Comparison of ENCODE assay signal across 19 cellular contexts in genomic region chr2:171627412-171627811, GRCh38.
"Had no signal": no experiment of that assay in that cellular context is flagged by ENCODE, and none has a peak within 500 bp of the region (broad histone marks: within the 10 kb centered on the region; RNA-seq: fewer than 3 reads in every experiment).

No MANE protein-coding gene starts in this region.

- H3K79me2 ChIP-seq: hepatocyte had no signal

- H3K4me3 ChIP-seq: colonic mucosa, esophagus muscularis mucosa, gastroesophageal sphincter, heart left ventricle, hepatocyte, left lung, lower lobe of right lung, mucosa of descending colon had no signal

- H3K4me1 ChIP-seq: colonic mucosa, foreskin keratinocyte, gastroesophageal sphincter, heart left ventricle, left lung, lower lobe of right lung had no signal

- H3K4me2 ChIP-seq: hepatocyte had no signal

- H2AFZ ChIP-seq: hepatocyte had no signal

- ATAC-seq: effector memory CD8-positive, alpha-beta T cell; foreskin keratinocyte; gastroesophageal sphincter; heart left ventricle; left cardiac atrium; left lung; left ventricle myocardium superior; lower lobe of right lung; mucosa of descending colon had no signal

- DNase-seq: colonic mucosa; cortex of kidney; effector CD8-positive, alpha-beta T cell; effector memory CD8-positive, alpha-beta T cell; endodermal cell; foreskin keratinocyte; heart left ventricle; hypothalamus; immature natural killer cell; left cardiac atrium; left ventricle myocardium superior; lower lobe of right lung; mesenchymal stem cell; mucosa of descending colon had no signal

- H3K9me3 ChIP-seq: colonic mucosa had no signal

- H3K36me3 ChIP-seq: colonic mucosa, esophagus muscularis mucosa, gastroesophageal sphincter, heart left ventricle, left lung, lower lobe of right lung had no signal

- H3K27ac ChIP-seq: colonic mucosa, epithelial cell of prostate, esophagus muscularis mucosa, foreskin keratinocyte, gastroesophageal sphincter, heart left ventricle, hepatocyte, left lung, lower lobe of right lung had no signal

- H3K27me3 ChIP-seq: colonic mucosa, esophagus muscularis mucosa, heart left ventricle, hepatocyte, left lung had no signal
